16 cellular contexts compared by ENCODE assay signal in genomic region chr14:32728526-32728925, GRCh38.
A peak's percentile ranks its signal among the peaks of the same experiment; 100 is the strongest.
DNase-seq lines count a peak whose midpoint lies in the region; ATAC-seq and TF ChIP-seq lines count a peak whose summit lies in the region.
"Had no signal": no experiment of that assay in that cellular context is flagged by ENCODE, and none has a peak within 500 bp of the region (broad histone marks: within the 10 kb centered on the region; RNA-seq: fewer than 3 reads in every experiment).

No MANE protein-coding gene starts in this region.

- H3K4me1 ChIP-seq in SJCRH30 (peaks cover 45% of the 10 kb centered on the region), neural progenitor cell (peaks cover 22% of the 10 kb centered on the region), heart right ventricle (peaks cover 0 to 39% (median 20%) of the 10 kb centered on the region in 9 donors)

- intact Hi-C loops in dorsolateral prefrontal cortex (cut with DNase I) (loop anchor here (5.0 kb wide), 2 partner anchors 79 to 99 kb away; no protein-coding TSS in a partner anchor), heart right ventricle (cut with DNase I) (loop anchor here in 1 of 10 donors (10.0 kb wide), 1 partner anchor 206 kb away; the partner anchor contains the start of gene NPAS3)

- DNase-seq in SJCRH30, result peak in 1 of 2 experiments; percentile 16
- no peak for DNase-seq in dorsolateral prefrontal cortex
- DNase-seq in neural progenitor cell (ENCODE audit: low spot score), result no peak
- DNase-seq in superior temporal gyrus (ENCODE audit: extremely low spot score), result peak; percentile 75
- DNase-seq in mucosa of gallbladder (ENCODE audit: low spot score), result no peak
- DNase-seq in heart right ventricle, result no peak
- no peak for DNase-seq in activated naive CD4-positive, alpha-beta T cell (lab: John Stamatoyannopoulos, UW)
- DNase-seq: 8988T; AML-193; Calu3; CD4-positive, CD25-positive, alpha-beta regulatory T cell; DMS 273 treated with DMSO at 0.1 percent for 48 hours; H7 had no signal

- H3K27ac ChIP-seq in SJCRH30 (peak overlapping the region; percentile 94), dorsolateral prefrontal cortex (peak overlapping the region; percentile 35 to 95 (median 84)), neural progenitor cell (no peak overlapping the region), heart right ventricle (no peak overlapping the region)
- H3K27ac ChIP-seq: BLaER1 treated with 17β-estradiol and CSF1 and Interleukin-3, amounts not matched to agents 10 nM and 100 nM had no signal

- H3K9me3 Mint-ChIP-seq in neural progenitor cell, result peaks cover 2% of the 10 kb centered on the region
- H3K9me3 Mint-ChIP-seq: GM23338 had no signal

- no peaks in the 10 kb centered on the region for H3K36me3 ChIP-seq in SJCRH30
- no peaks in the 10 kb centered on the region for H3K36me3 ChIP-seq in neural progenitor cell
- peaks cover 0 to 6% (median 0%) of the 10 kb centered on the region in 9 donors for H3K36me3 ChIP-seq in heart right ventricle
- H3K36me3 ChIP-seq: BLaER1 treated with 17β-estradiol and CSF1 and Interleukin-3, amounts not matched to agents 10 nM and 100 nM had no signal

- H3K27me3 ChIP-seq in SJCRH30 (no peaks in the 10 kb centered on the region), dorsolateral prefrontal cortex (no peaks in the 10 kb centered on the region), neural progenitor cell (no peaks in the 10 kb centered on the region), heart right ventricle (no peaks in the 10 kb centered on the region)
- H3K27me3 ChIP-seq: BLaER1 treated with 17β-estradiol and CSF1 and Interleukin-3, amounts not matched to agents 10 nM and 100 nM had no signal

- peak overlapping the region; percentile 45 for H2AFZ ChIP-seq in neural progenitor cell (replicated peaks)
- H2AFZ ChIP-seq: GM23338 had no signal

- H3K9me3 ChIP-seq in SJCRH30 (replicated peaks) (no peaks in the 10 kb centered on the region), neural progenitor cell (ENCODE audit: low read depth) (no peaks in the 10 kb centered on the region), heart right ventricle (no peaks in the 10 kb centered on the region)
- H3K9me3 ChIP-seq: BLaER1 treated with 17β-estradiol and CSF1 and Interleukin-3, amounts not matched to agents 10 nM and 100 nM had no signal

- WGBS in heart right ventricle, 2 donors, result 95 to 100% methylated on average over 1 of the region's 1 CpG

- no peak overlapping the region for H3K9ac ChIP-seq in neural progenitor cell
- H3K9ac ChIP-seq: BLaER1 treated with 17β-estradiol and CSF1 and Interleukin-3, amounts not matched to agents 10 nM and 100 nM had no signal

- H3F3A ChIP-seq in neural progenitor cell (ENCODE audit: low read depth), result no peaks in the 10 kb centered on the region

- no peak for ATAC-seq in heart right ventricle
- ATAC-seq: GM12878, GM23338 had no signal

- no peak overlapping the region for H3K4me2 ChIP-seq in neural progenitor cell
- H3K4me2 ChIP-seq: BLaER1 treated with 17β-estradiol and CSF1 and Interleukin-3, amounts not matched to agents 10 nM and 100 nM; GM23338 had no signal

- H3K4me3 Mint-ChIP-seq in neural progenitor cell, result peak overlapping the region; percentile 44
- H3K4me3 Mint-ChIP-seq: CD4-positive, CD25-positive, alpha-beta regulatory T cell; GM23338 had no signal

- H3K4me3 ChIP-seq in SJCRH30, result no peak overlapping the region
- peak overlapping the region in 18 of 59 donors; percentile 1 to 31 (median 12) for H3K4me3 ChIP-seq in dorsolateral prefrontal cortex
- H3K4me3 ChIP-seq in neural progenitor cell, result no peak overlapping the region
- no peak overlapping the region for H3K4me3 ChIP-seq in heart right ventricle
- H3K4me3 ChIP-seq: BLaER1 treated with 17β-estradiol and CSF1 and Interleukin-3, amounts not matched to agents 10 nM and 100 nM; GM12878; GM23338 had no signal

- H3K27ac Mint-ChIP-seq in neural progenitor cell, result peak overlapping the region; percentile 84
- H3K27ac Mint-ChIP-seq: CD4-positive, CD25-positive, alpha-beta regulatory T cell; GM23338 had no signal

- H3K4me1 Mint-ChIP-seq in neural progenitor cell, result peaks cover 75% of the 10 kb centered on the region

- no peaks in the 10 kb centered on the region for H4K20me1 ChIP-seq in neural progenitor cell (ENCODE audit: low read depth)
- H4K20me1 ChIP-seq: BLaER1 treated with 17β-estradiol and CSF1 and Interleukin-3, amounts not matched to agents 10 nM and 100 nM had no signal

- no peaks in the 10 kb centered on the region for H3K36me3 Mint-ChIP-seq in neural progenitor cell
- H3K36me3 Mint-ChIP-seq: CD4-positive, CD25-positive, alpha-beta regulatory T cell had no signal

- TF ChIP-seq CTCF in dorsolateral prefrontal cortex (IDR thresholded peaks at IDR 0.05 in 54 of 56, conservative IDR thresholded peaks at IDR 0.05 in 2 of 56; ENCODE audit: low read depth in 1 of 56, partially characterized antibody in 56 of 56) (no peak), neural progenitor cell (IDR thresholded peaks at IDR 0.05) (no peak), heart right ventricle (IDR thresholded peaks at IDR 0.05) (no peak)

- H3K27me3 Mint-ChIP-seq in neural progenitor cell (ENCODE audit: insufficient read depth, low read depth), result peaks cover 3% of the 10 kb centered on the region
- H3K27me3 Mint-ChIP-seq: CD4-positive, CD25-positive, alpha-beta regulatory T cell had no signal

- H3K79me2 ChIP-seq in neural progenitor cell (ENCODE audit: low read depth), result no peaks in the 10 kb centered on the region

Comparison
In these comparisons a context has a peak if more than half of its experiments do, and no peak if none do; other contexts are left out.
1. H3K27ac ChIP-seq: peak in SJCRH30 (single experiment) and dorsolateral prefrontal cortex (59 of 59); none in neural progenitor cell (single experiment) and heart right ventricle (0 of 10).